ENCODE assay signal across 18 cellular contexts in genomic region chr10:110310741-110311140, GRCh38. TPM values are rescaled to one million over a fixed set of nuclear protein-coding genes. Genes with fewer than 3 reads are reported as not detected.
DNase-seq lines count a peak whose midpoint lies in the region; ATAC-seq and TF ChIP-seq lines count a peak whose summit lies in the region.
"Had no signal": no experiment of that assay in that cellular context is flagged by ENCODE, and none has a peak within 500 bp of the region (broad histone marks: within the 10 kb centered on the region; RNA-seq: fewer than 3 reads in every experiment).

No MANE protein-coding gene starts in this region.

- H2AK5ac ChIP-seq in neuronal stem cell (ENCODE audit: low read depth, low read length): no peak overlapping the region

- H3K4me2 ChIP-seq in neuronal stem cell (ENCODE audit: insufficient read depth, low read length, poor library complexity, severe bottlenecking) (no peak overlapping the region), hepatocyte (no peak overlapping the region)

- H3K36me3 ChIP-seq in neuronal stem cell (replicated peaks in 1 of 2; ENCODE audit: control insufficient read depth in 2 of 2, insufficient read depth in 2 of 2, low read length in 2 of 2) (no peaks in the 10 kb centered on the region), hepatocyte (replicated peaks; ENCODE audit: insufficient read depth, low read depth) (no peaks in the 10 kb centered on the region), Peyer's patch (no peaks in the 10 kb centered on the region)
- H3K36me3 ChIP-seq: esophagus squamous epithelium, transverse colon had no signal

- H3K4me3 ChIP-seq in neuronal stem cell (ENCODE audit: low read length in 2 of 2): no peak overlapping the region
- no peak overlapping the region for H3K4me3 ChIP-seq in hepatocyte
- H3K4me3 ChIP-seq in Peyer's patch: no peak overlapping the region
- H3K4me3 ChIP-seq: esophagus squamous epithelium, transverse colon had no signal

- H3K27me3 ChIP-seq in neuronal stem cell (ENCODE audit: control insufficient read depth in 3 of 3, insufficient read depth in 3 of 3, low read depth in 1 of 3, low read length in 3 of 3): no peaks in the 10 kb centered on the region
- H3K27me3 ChIP-seq in hepatocyte: no peaks in the 10 kb centered on the region
- no peaks in the 10 kb centered on the region for H3K27me3 ChIP-seq in Peyer's patch

- H4K20me1 ChIP-seq in hepatocyte (ENCODE audit: insufficient read depth, poor library complexity, severe bottlenecking): no peaks in the 10 kb centered on the region

- H3K79me2 ChIP-seq in hepatocyte: no peaks in the 10 kb centered on the region

- no peaks in the 10 kb centered on the region for H3K36me3 Mint-ChIP-seq in activated CD4-positive, alpha-beta T cell treated with anti-CD3 and anti-CD28 coated beads for 36 hours (ENCODE audit: low read depth)
- H3K36me3 Mint-ChIP-seq in activated T-helper 17 cell treated with anti-CD3 and anti-CD28 coated beads, Interleukin-2, amount 50 U/mL, for 72 hours (ENCODE audit: low read depth): no peaks in the 10 kb centered on the region
- H3K36me3 Mint-ChIP-seq: CD14-positive monocyte; immature natural killer cell; stimulated activated memory B cell treated with anti-CD40 and anti-IgM and Interleukin-4, amounts not matched to agents 10 μg/mL and 1 μg/mL and 100 μg/mL, for 72 hours had no signal

- no peak overlapping the region for H2BK12ac ChIP-seq in neuronal stem cell (ENCODE audit: low read length)

- intact Hi-C loops in activated CD4-positive, alpha-beta T cell treated with anti-CD3 and anti-CD28 coated beads for 36 hours (cut with DNase I, micrococcal nuclease): loop anchor here (1.0 to 5.0 kb wide), 9 partner anchors 42 to 290 kb away; partner anchors contain the start of gene DUSP5 (in 1 of the 2)

- no peak overlapping the region for H3K4me3 Mint-ChIP-seq in activated CD4-positive, alpha-beta T cell treated with anti-CD3 and anti-CD28 coated beads for 36 hours
- peak overlapping the region; percentile 7 for H3K4me3 Mint-ChIP-seq in activated T-helper 17 cell treated with anti-CD3 and anti-CD28 coated beads, Interleukin-2, amount 50 U/mL, for 72 hours
- H3K4me3 Mint-ChIP-seq: CD14-positive monocyte; central memory CD8-positive, alpha-beta T cell; immature natural killer cell; stimulated activated memory B cell treated with anti-CD40 and anti-IgM and Interleukin-4, amounts not matched to agents 10 μg/mL and 1 μg/mL and 100 μg/mL, for 72 hours had no signal

- H3K23ac ChIP-seq in neuronal stem cell (ENCODE audit: low read depth, low read length, poor library complexity): no peak overlapping the region

- H3K18ac ChIP-seq in neuronal stem cell (ENCODE audit: low read length): no peak overlapping the region

- H3K9ac ChIP-seq in neuronal stem cell (ENCODE audit: low read depth, low read length, poor library complexity): no peak overlapping the region

- H2AFZ ChIP-seq in neuronal stem cell (ENCODE audit: low read length) (peak overlapping the region; percentile 42), hepatocyte (no peak overlapping the region)

- H3K14ac ChIP-seq in neuronal stem cell (ENCODE audit: low read length): no peak overlapping the region

- H3K9me3 Mint-ChIP-seq in activated CD4-positive, alpha-beta T cell treated with anti-CD3 and anti-CD28 coated beads for 36 hours (ENCODE audit: low read depth): no peaks in the 10 kb centered on the region
- no peaks in the 10 kb centered on the region for H3K9me3 Mint-ChIP-seq in activated T-helper 17 cell treated with anti-CD3 and anti-CD28 coated beads, Interleukin-2, amount 50 U/mL, for 72 hours
- H3K9me3 Mint-ChIP-seq: central memory CD8-positive, alpha-beta T cell; immature natural killer cell; stimulated activated memory B cell treated with anti-CD40 and anti-IgM and Interleukin-4, amounts not matched to agents 10 μg/mL and 1 μg/mL and 100 μg/mL, for 72 hours had no signal

- DNase-seq in activated CD4-positive, alpha-beta T cell treated with anti-CD3 and anti-CD28 coated beads for 36 hours: no peak
- DNase-seq in activated CD4-positive, alpha-beta T cell treated with anti-CD3 and anti-CD28 coated beads for 48 hours: no peak
- peak; percentile 96 for DNase-seq in HT1080 (ENCODE audit: low read depth)
- DNase-seq in neuronal stem cell (ENCODE audit: low spot score): no peak
- DNase-seq in hepatocyte (ENCODE audit: low spot score): no peak
- no peak for DNase-seq in Peyer's patch
- no peak for DNase-seq in GM13976 (ENCODE audit: low spot score)
- DNase-seq: 8988T; activated CD8-positive, alpha-beta memory T cell treated with anti-CD3 and anti-CD28 coated beads for 24 hours; esophagus squamous epithelium; NCI-H1417 treated with DMSO at 0.1 percent for 48 hours; SIG-M5 had no signal

- H3K4ac ChIP-seq in neuronal stem cell (ENCODE audit: low read length): no peak overlapping the region

- no peak overlapping the region for H2BK5ac ChIP-seq in neuronal stem cell (ENCODE audit: low read length)

- no peak for TF ChIP-seq POLR2A in Peyer's patch (IDR thresholded peaks at IDR 0.05)

- 100% methylated on average over 1 of the region's 3 CpGs; no CpG with 5 or more reads in 1 of the 2 donors for WGBS in neuronal stem cell (ENCODE audit: extremely low coverage in 2 of 2, insufficient read length in 2 of 2, insufficient replicate concordance in 1 of 2), 2 donors
- WGBS in hepatocyte (ENCODE audit: low lambda C conversion rate, missing lambda C conversion rate): 47% methylated on average over 3 of the region's 3 CpGs

- no peak overlapping the region for H4K91ac ChIP-seq in neuronal stem cell (ENCODE audit: low read depth, low read length, poor library complexity)

- H3K9me3 ChIP-seq in neuronal stem cell (replicated peaks in 1 of 2; ENCODE audit: control insufficient read depth in 2 of 2, insufficient read depth in 1 of 2, low read depth in 1 of 2, low read length in 2 of 2): no peaks in the 10 kb centered on the region
- no peaks in the 10 kb centered on the region for H3K9me3 ChIP-seq in hepatocyte (ENCODE audit: low read depth)
- no peaks in the 10 kb centered on the region for H3K9me3 ChIP-seq in Peyer's patch
- H3K9me3 ChIP-seq: esophagus squamous epithelium, transverse colon had no signal

- peak overlapping the region; percentile 15 for H3K27ac Mint-ChIP-seq in activated CD4-positive, alpha-beta T cell treated with anti-CD3 and anti-CD28 coated beads for 36 hours
- no peak overlapping the region for H3K27ac Mint-ChIP-seq in activated T-helper 17 cell treated with anti-CD3 and anti-CD28 coated beads, Interleukin-2, amount 50 U/mL, for 72 hours
- H3K27ac Mint-ChIP-seq: CD14-positive monocyte; immature natural killer cell; stimulated activated memory B cell treated with anti-CD40 and anti-IgM and Interleukin-4, amounts not matched to agents 10 μg/mL and 1 μg/mL and 100 μg/mL, for 72 hours had no signal

- H3K4me1 ChIP-seq in neuronal stem cell (ENCODE audit: control insufficient read depth in 2 of 2, insufficient read depth in 1 of 2, low read depth in 1 of 2, low read length in 2 of 2) (peaks cover 0 to 2% of the 10 kb centered on the region in 2 donors), hepatocyte (ENCODE audit: insufficient read depth) (no peaks in the 10 kb centered on the region), Peyer's patch (peaks cover 0 to 3% (median 0%) of the 10 kb centered on the region in 4 donors)

- H4K8ac ChIP-seq in neuronal stem cell (ENCODE audit: low read depth, low read length): no peak overlapping the region

- POLR2A ChIA-PET in activated CD4-positive, alpha-beta T cell treated with anti-CD3 and anti-CD28 coated beads for 36 hours (lab: Charles Lee): interaction anchor here (0.8 kb wide), 1 partner anchor 115 kb away, joined by 3 read pairs; no protein-coding TSS in a partner anchor

- H3K4me1 Mint-ChIP-seq in activated CD4-positive, alpha-beta T cell treated with anti-CD3 and anti-CD28 coated beads for 36 hours: peaks cover 33% of the 10 kb centered on the region
- H3K4me1 Mint-ChIP-seq in activated T-helper 17 cell treated with anti-CD3 and anti-CD28 coated beads, Interleukin-2, amount 50 U/mL, for 72 hours: peaks cover 14% of the 10 kb centered on the region
- H3K4me1 Mint-ChIP-seq: central memory CD8-positive, alpha-beta T cell had no signal

- H3K27me3 Mint-ChIP-seq in activated CD4-positive, alpha-beta T cell treated with anti-CD3 and anti-CD28 coated beads for 36 hours: peaks cover 2% of the 10 kb centered on the region
- no peaks in the 10 kb centered on the region for H3K27me3 Mint-ChIP-seq in activated T-helper 17 cell treated with anti-CD3 and anti-CD28 coated beads, Interleukin-2, amount 50 U/mL, for 72 hours
- H3K27me3 Mint-ChIP-seq: central memory CD8-positive, alpha-beta T cell; stimulated activated memory B cell treated with anti-CD40 and anti-IgM and Interleukin-4, amounts not matched to agents 10 μg/mL and 1 μg/mL and 100 μg/mL, for 72 hours had no signal

- H3K9me2 ChIP-seq in hepatocyte (replicated peaks; ENCODE audit: insufficient read depth): no peaks in the 10 kb centered on the region

- H2BK120ac ChIP-seq in neuronal stem cell (ENCODE audit: low read depth, low read length): no peak overlapping the region

- no peak overlapping the region for H2BK15ac ChIP-seq in neuronal stem cell (ENCODE audit: low read length)

- H3K79me1 ChIP-seq in neuronal stem cell (ENCODE audit: low read depth, low read length): no peaks in the 10 kb centered on the region

- CTCF ChIA-PET in activated CD4-positive, alpha-beta T cell treated with anti-CD3 and anti-CD28 coated beads for 36 hours (lab: Charles Lee): interaction anchor here (0.7 to 2.5 kb wide), 20 partner anchors 12 to 361 kb away, joined by 3 to 19 read pairs (median 4); no protein-coding TSS in a partner anchor

- no peak for TF ChIP-seq CTCF in hepatocyte (IDR thresholded peaks at IDR 0.05; ENCODE audit: poor library complexity)
- no peak for TF ChIP-seq CTCF in Peyer's patch (IDR thresholded peaks at IDR 0.05)
- TF ChIP-seq CTCF in GM13976 (IDR thresholded peaks at IDR 0.05; ENCODE audit: borderline replicate concordance, control extremely low read depth, extremely low read depth, insufficient read depth, missing control alignments): no peak

- in situ Hi-C loops in GM13976 (cut with MboI; ENCODE audit: low sequenced_read_pairs, unreplicated experiment): loop anchor here (25.0 kb wide), 1 partner anchor 577 kb away; no protein-coding TSS in a partner anchor

- H3K27ac ChIP-seq in neuronal stem cell (replicated peaks; ENCODE audit: low read length): no peak overlapping the region
- no peak overlapping the region for H3K27ac ChIP-seq in hepatocyte
- no peak overlapping the region for H3K27ac ChIP-seq in Peyer's patch
- H3K27ac ChIP-seq: esophagus squamous epithelium, transverse colon had no signal

- no peak for ATAC-seq in activated CD4-positive, alpha-beta T cell treated with anti-CD3 and anti-CD28 coated beads for 36 hours
- peak; percentile 53 for ATAC-seq in activated T-helper 17 cell treated with anti-CD3 and anti-CD28 coated beads, Interleukin-2, amount 50 U/mL, for 72 hours (replicated peaks)

RNA-seq across cellular contexts. Expression of gene SMNDC1, which starts 6.0 kb away (rescaled TPM):
- 10 to 100 TPM; 44.2 to 56.7 TPM for total RNA-seq in activated CD4-positive, alpha-beta T cell treated with anti-CD3 and anti-CD28 coated beads for 36 hours
- total RNA-seq in HT1080 (2014; rRNA removed; shearing (Covaris generic)): 7.0 and 8.6 TPM in 2 replicates
- polyA plus RNA-seq in HT1080 (2015; cell fraction: cytosol; rRNA removed): 29.2 and 32.0 TPM in 2 replicates
- 33.8 and 35.8 TPM in 2 replicates for polyA plus RNA-seq in HT1080 (2015; cell fraction: nucleus; rRNA removed)
- total RNA-seq in activated T-helper 17 cell treated with anti-CD3 and anti-CD28 coated beads, Interleukin-2, amount 50 U/mL, for 72 hours: 10 to 100 TPM; 35.8 to 40.1 TPM
- polyA plus RNA-seq in neuronal stem cell (2013, experiment 1 of 2): 35.7 TPM
- polyA plus RNA-seq in neuronal stem cell (2013, experiment 2 of 2): 37.9 TPM
- total RNA-seq in hepatocyte: 13.6 and 17.4 TPM in 2 replicates
- polyA plus RNA-seq in hepatocyte: 14.3 and 19.1 TPM in 2 replicates
- total RNA-seq in Peyer's patch: 10 to 100 TPM; 10.5 to 40.4 (median 17.5) TPM
